Comparison of ENCODE assay signal across 18 cellular contexts in genomic region chr4:118755438-118756226, GRCh38.
DNase-seq lines count a peak whose midpoint lies in the region; ATAC-seq and TF ChIP-seq lines count a peak whose summit lies in the region.
"Had no signal": no experiment of that assay in that cellular context is flagged by ENCODE, and none has a peak within 500 bp of the region (broad histone marks: within the 10 kb centered on the region; RNA-seq: fewer than 3 reads in every experiment).

No MANE protein-coding gene starts in this region.

- in situ Hi-C loops in GM23248 (cut with MboI) = loop anchor here (25.0 kb wide), 1 partner anchor 207 kb away; no protein-coding TSS in a partner anchor

- H3K9me2 ChIP-seq in GM23248 (ENCODE audit: insufficient read depth) = no peaks in the 10 kb centered on the region

- H3K27ac ChIP-seq in GM23248 (peak overlapping the region; percentile 73), body of pancreas (peak overlapping the region in 2 of 4 donors; percentile 34 to 50), stomach (peak overlapping the region in 4 of 5 donors; percentile 43 to 83 (median 69))

- TF ChIP-seq EP300 in stomach (IDR thresholded peaks at IDR 0.05) = no peak

- ATAC-seq in body of pancreas = peak; percentile 30

- H3K27ac Mint-ChIP-seq in mesothelial cell of epicardium = peak overlapping the region; percentile 93
- H3K27ac Mint-ChIP-seq: type B pancreatic cell had no signal

- H3K79me2 ChIP-seq in GM23248 (ENCODE audit: insufficient read depth) = peaks cover 89% of the 10 kb centered on the region

- H3K4me2 ChIP-seq in GM23248 (ENCODE audit: unreplicated experiment) = no peak overlapping the region

- H2AFZ ChIP-seq in GM23248 = no peak overlapping the region

- no peaks in the 10 kb centered on the region for H3K27me3 Mint-ChIP-seq in mesothelial cell of epicardium (ENCODE audit: low read depth)
- H3K27me3 Mint-ChIP-seq: type B pancreatic cell had no signal

- H3F3A ChIP-seq in GM23248 (ENCODE audit: insufficient read depth) = peaks cover 72% of the 10 kb centered on the region

- intact Hi-C loops in body of pancreas (cut with DNase I) (no loop called here), stomach (cut with DNase I; ENCODE audit: low total_unique reads) (no loop called here)

- no peak for DNase-seq in GM23248
- no peak for DNase-seq in body of pancreas
- no peak for DNase-seq in mesothelial cell of epicardium (ENCODE audit: low spot score in 2 of 2, unreplicated experiment in 2 of 2)
- no peak for DNase-seq in stomach
- no peak for DNase-seq in HuH-7 (ENCODE audit: low spot score)
- no peak for DNase-seq in NCI-H69 (lab: John Stamatoyannopoulos, UW)
- no peak for DNase-seq in NOMO-1 treated with DMSO at 0.1 percent for 48 hours (lab: John Stamatoyannopoulos, UW; ENCODE audit: unreplicated experiment)
- no peak for DNase-seq in NCI-H526 treated with DMSO at 0.1 percent for 48 hours (lab: John Stamatoyannopoulos, UW)
- DNase-seq: activated CD4-positive, CD25-positive, alpha-beta regulatory T cell; activated effector memory CD4-positive, alpha-beta T cell treated with anti-CD3 and anti-CD28 coated beads, Interleukin-2, amount 50 U/mL, for 16 hours; aorta; Calu3; hypothalamus; left cardiac atrium; NCI-H187; NCI-H510A; stimulated activated CD4-positive, alpha-beta T cell treated with anti-CD3 and anti-CD28 coated beads, Interleukin-2, amount 100 ng/mL, for 24 hours had no signal

- WGBS in GM23248 (ENCODE audit: low coverage in 1 of 2, low lambda C conversion rate in 2 of 2, missing lambda C conversion rate in 2 of 2), 2 experiments = 55 to 60% methylated on average over 2 of the region's 2 CpGs
- WGBS in body of pancreas, 2 donors = 56 to 58% methylated on average over 2 of the region's 2 CpGs
- WGBS in stomach, 5 donors = 40 to 65% (median 61%) methylated on average over 2 of the region's 2 CpGs

- TF ChIP-seq CTCF in body of pancreas (IDR thresholded peaks at IDR 0.05) (no peak), mesothelial cell of epicardium (IDR thresholded peaks at IDR 0.05; ENCODE audit: unreplicated experiment) (no peak), stomach (IDR thresholded peaks at IDR 0.05) (no peak)

- H3K27me3 ChIP-seq in GM23248 (replicated peaks; ENCODE audit: insufficient read depth) (no peaks in the 10 kb centered on the region), body of pancreas (no peaks in the 10 kb centered on the region), stomach (no peaks in the 10 kb centered on the region)

- H3K9me3 ChIP-seq in GM23248 (ENCODE audit: low read depth) (no peaks in the 10 kb centered on the region), body of pancreas (no peaks in the 10 kb centered on the region), stomach (no peaks in the 10 kb centered on the region)

- H3K36me3 ChIP-seq in GM23248 (ENCODE audit: low read depth) (peaks cover 75% of the 10 kb centered on the region), body of pancreas (replicated peaks in 1 of 2; ENCODE audit: insufficient read depth in 1 of 2, low read depth in 2 of 2) (peaks cover 9 to 13% of the 10 kb centered on the region in 2 donors), stomach (peaks cover 14 to 41% (median 30%) of the 10 kb centered on the region in 4 donors)

- H3K9ac ChIP-seq in GM23248 = peak overlapping the region; percentile 29; the same call in 1 of the 2 replicates

- peaks cover 83% of the 10 kb centered on the region for H3K4me1 ChIP-seq in GM23248 (ENCODE audit: insufficient read depth)
- peaks cover 40% of the 10 kb centered on the region for H3K4me1 ChIP-seq in body of pancreas
- peaks cover 12 to 83% (median 48%) of the 10 kb centered on the region in 4 donors for H3K4me1 ChIP-seq in stomach

- no peaks in the 10 kb centered on the region for H3K9me3 Mint-ChIP-seq in mesothelial cell of epicardium
- H3K9me3 Mint-ChIP-seq: type B pancreatic cell had no signal

- H3K4me1 Mint-ChIP-seq in mesothelial cell of epicardium = peaks cover 77% of the 10 kb centered on the region

- no peaks in the 10 kb centered on the region for H4K20me1 ChIP-seq in GM23248 (ENCODE audit: insufficient read depth)

- TF ChIP-seq POLR2A in body of pancreas (IDR thresholded peaks at IDR 0.05) (no peak), stomach (IDR thresholded peaks at IDR 0.05) (no peak)

- no peak overlapping the region for H3K4me3 Mint-ChIP-seq in mesothelial cell of epicardium
- H3K4me3 Mint-ChIP-seq: type B pancreatic cell had no signal

- H3K4me3 ChIP-seq in GM23248 (no peak overlapping the region), body of pancreas (no peak overlapping the region), stomach (no peak overlapping the region)

- peaks cover 8% of the 10 kb centered on the region for H3K36me3 Mint-ChIP-seq in mesothelial cell of epicardium
